In the genomic region with DNA sequence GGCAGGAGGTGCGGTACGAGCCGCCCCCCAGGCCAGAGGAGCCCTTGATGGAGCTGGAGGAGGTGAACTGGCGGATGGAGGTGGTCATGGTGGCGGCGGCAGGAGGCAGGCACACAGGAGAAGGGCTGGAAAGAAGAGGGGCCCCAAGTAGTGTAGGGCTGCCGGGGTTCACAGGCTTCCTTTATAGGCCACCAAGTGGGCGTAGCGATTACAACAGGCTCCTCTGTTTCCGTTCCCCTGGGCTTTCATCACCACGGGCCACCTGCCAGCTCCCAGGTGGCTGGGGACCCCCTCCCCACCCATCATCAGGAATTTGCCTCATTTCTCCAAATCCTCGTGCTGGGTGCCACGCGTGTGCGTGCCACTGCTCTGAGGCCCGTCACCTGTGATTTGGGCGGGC, we compare ENCODE assay signal across 12 cellular contexts. TPM values are rescaled to one million over a fixed set of nuclear protein-coding genes. Genes with fewer than 3 reads are reported as not detected.
"Had no signal": no experiment of that assay in that cellular context is flagged by ENCODE, and none has a peak within 500 bp of the region (broad histone marks: within the 10 kb centered on the region; RNA-seq: fewer than 3 reads in every experiment).

No MANE protein-coding gene starts in this region.

RNA-seq across cellular contexts. Expression of a gene that starts 50.1 kb away (rescaled TPM):
- total RNA-seq: activated B cell treated with CpG ODN at 0.5 μM for 24 hours; activated CD8-positive, alpha-beta T cell treated with anti-CD3 and anti-CD28 coated beads for 36 hours; activated naive CD8-positive, alpha-beta T cell treated with anti-CD3 and anti-CD28 coated beads for 36 hours; activated T-cell treated with anti-CD3 and anti-CD28 coated beads, Interleukin-2, amount 50 U/mL, for 4 hours; activated T-helper 17 cell treated with anti-CD3 and anti-CD28 coated beads, Interleukin-2, amount 50 U/mL, for 72 hours; astrocyte; cardiac septum; cerebellum; dorsolateral prefrontal cortex; esophagus muscularis mucosa; gastrocnemius medialis; T-helper 1 cell treated with Interleukin-12 subunit alpha and Interleukin-12 subunit beta and Interleukin-4 antibody, amounts not matched to agents 30 ng/mL and 1 ng/mL, for 36 hours had no signal
